1 cellular context compared by ENCODE assay signal in genomic region chr3:195139876-195140240, GRCh38.
TF ChIP-seq lines count a peak whose summit lies in the region.

No MANE protein-coding gene starts in this region.

TF ChIP-seq in endothelial cell of umbilical vein, 7 proteins besides CTCF, POLR2A, EP300 and RAD21:
- TF ChIP-seq JUN (IDR thresholded peaks at IDR 0.05; ENCODE audit: borderline replicate concordance, insufficient read depth, insufficient read length, low read depth) (peak; percentile 20), GATA2 (IDR thresholded peaks at IDR 0.05; ENCODE audit: insufficient read depth, insufficient read length, low read depth, low read length) (no peak)
TF ChIP-seq in endothelial cell of umbilical vein: peak in this region for 1.
